23 cellular contexts compared by ENCODE assay signal in the genomic region with DNA sequence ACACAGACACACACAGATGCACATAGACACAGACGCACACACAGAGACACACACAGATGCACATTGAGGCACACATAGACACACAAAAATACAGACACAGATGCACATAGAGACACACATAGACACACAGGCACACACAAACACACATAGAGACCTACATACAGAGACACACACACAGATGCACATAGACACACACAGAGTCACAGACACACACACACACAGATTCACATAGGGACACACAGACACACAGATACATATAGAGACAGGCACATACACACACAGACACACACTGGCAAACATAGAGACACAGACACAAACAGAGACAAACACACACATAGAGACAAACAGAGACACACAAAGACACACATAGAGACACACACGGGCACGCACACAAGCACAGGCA. TPM values are rescaled to one million over a fixed set of nuclear protein-coding genes. Genes with fewer than 3 reads are reported as not detected.
DNase-seq lines count a peak whose midpoint lies in the region; ATAC-seq, FAIRE-seq and TF ChIP-seq lines count a peak whose summit lies in the region.
"Had no signal": no experiment of that assay in that cellular context is flagged by ENCODE, and none has a peak within 500 bp of the region (broad histone marks: within the 10 kb centered on the region; RNA-seq: fewer than 3 reads in every experiment).

No MANE protein-coding gene starts in this region.

- TF ChIP-seq POLR2A in HepG2 (IDR thresholded peaks at IDR 0.05; ENCODE audit: insufficient read depth in 1 of 2, low read depth in 2 of 2, low read length in 2 of 2) (no peak), right lobe of liver (IDR thresholded peaks at IDR 0.05) (no peak)

- 42% methylated on average over 3 of the region's 3 CpGs for WGBS in HepG2 (ENCODE audit: low lambda C conversion rate)
- 90% methylated on average over 2 of the region's 3 CpGs for WGBS in right lobe of liver (ENCODE audit: insufficient coverage, low coverage, low lambda C conversion rate, missing lambda C conversion rate)

- BruUV-seq in HepG2 (replicated peaks; lab: Mats Ljungman, UMichigan), result no TSS peak

- TF ChIP-seq CTCF in HepG2 (CRISPR knock-in tag; IDR thresholded peaks at IDR 0.05) (no peak), right lobe of liver (IDR thresholded peaks at IDR 0.05) (no peak), RWPE1 (conservative IDR thresholded peaks at IDR 0.05; ENCODE audit: low read depth) (no peak), lower lobe of right lung (IDR thresholded peaks at IDR 0.05) (no peak)

- H3K27me3 ChIP-seq in HepG2 (ENCODE audit: control insufficient read depth in 1 of 2, insufficient read depth in 2 of 2, low read length in 2 of 2), result peaks cover 1 to 12% of the 10 kb centered on the region in 2 experiments; a peak in 4 of 5 replicates
- no peaks in the 10 kb centered on the region for H3K27me3 ChIP-seq in right lobe of liver
- no peaks in the 10 kb centered on the region for H3K27me3 ChIP-seq in lower lobe of right lung (ENCODE audit: low read depth)

- no peaks in the 10 kb centered on the region for H3K79me2 ChIP-seq in HepG2 (ENCODE audit: insufficient read depth, low read length)

- no peak for TF ChIP-seq RAD21 in HepG2 (CRISPR knock-in tag; IDR thresholded peaks at IDR 0.05)

- H2AFZ ChIP-seq in HepG2 (ENCODE audit: low read length), result no peak overlapping the region
- H2AFZ ChIP-seq: GM23338 had no signal

- H3K9me3 ChIP-seq in HepG2 (ENCODE audit: low read length) (no peaks in the 10 kb centered on the region), right lobe of liver (no peaks in the 10 kb centered on the region), lower lobe of right lung (no peaks in the 10 kb centered on the region)
- H3K9me3 ChIP-seq: A549, Caco-2 had no signal

- H3K27ac ChIP-seq in HepG2 (ENCODE audit: extremely low read length, insufficient read depth, low read length) (no peak overlapping the region), right lobe of liver (no peak overlapping the region), RWPE1 (peak overlapping the region; percentile 52; the same call in 1 of the 2 replicates), lower lobe of right lung (no peak overlapping the region)
- H3K27ac ChIP-seq: 22Rv1, A549, C4-2B had no signal

- no peaks in the 10 kb centered on the region for H4K20me1 ChIP-seq in HepG2 (ENCODE audit: insufficient read depth, low read length)

- DNase-seq in HepG2 (ENCODE audit: low spot score) (no peak), right lobe of liver (no peak), RWPE1 (ENCODE audit: low spot score) (no peak), lower lobe of right lung (no peak)
- DNase-seq: CD4-positive, alpha-beta T cell; Kasumi-1; KG1 had no signal

- H3K4me1 ChIP-seq in HepG2 (ENCODE audit: insufficient read depth, low read length) (peaks cover 19% of the 10 kb centered on the region), right lobe of liver (no peaks in the 10 kb centered on the region), lower lobe of right lung (no peaks in the 10 kb centered on the region)
- H3K4me1 ChIP-seq: A549 had no signal

- FAIRE-seq in HepG2 (lab: Jason Lieb, UNC), result no peak
- FAIRE-seq: A549, D721Med, G401.6, GM12891, GM18507 had no signal

- POLR2A ChIA-PET in HepG2 (lab: Yijun Ruan, JAX), result interaction anchor here (1.1 kb wide), 1 partner anchor 39 kb away, joined by 9 read pairs; a partner anchor contains a TSS
- POLR2A ChIA-PET in RWPE1 (lab: Yijun Ruan, JAX; ENCODE audit: low non-redundant PET), result no interaction called here

- H3K36me3 ChIP-seq in HepG2 (replicated peaks in 1 of 2; ENCODE audit: control insufficient read depth in 1 of 2, insufficient read depth in 2 of 2, low read length in 2 of 2) (no peaks in the 10 kb centered on the region), right lobe of liver (no peaks in the 10 kb centered on the region), lower lobe of right lung (no peaks in the 10 kb centered on the region)

- ATAC-seq in HepG2 (peak; percentile 33), right lobe of liver (no peak), lower lobe of right lung (peak; percentile 13 to 14), HG03565 (IDR thresholded peaks at IDR 0.05; ENCODE audit: unreplicated experiment) (no peak), HG03469 (IDR thresholded peaks at IDR 0.05; ENCODE audit: unreplicated experiment) (no peak), GM18873 (IDR thresholded peaks at IDR 0.05; ENCODE audit: low FRiP score, unreplicated experiment) (no peak)

- intact Hi-C loops in HepG2 (cut with micrococcal nuclease; ENCODE audit: unreplicated experiment), result no loop called here
- intact Hi-C loops in right lobe of liver (cut with DNase I), result no loop called here
- intact Hi-C loops in lower lobe of right lung (cut with DNase I), result no loop called here

- in situ Hi-C loops in HepG2 (cut with HindIII; ENCODE audit: extremely low pct_ligation_motif_present, low pct_unique_long_range_greater_than_20kb), result no loop called here

- CTCF ChIA-PET in HepG2 (lab: Yijun Ruan, JAX; ENCODE audit: low intra/inter-chr PET ratio, low total read pairs), result no interaction called here
- CTCF ChIA-PET in RWPE1 (lab: Yijun Ruan, JAX), result no interaction called here

- H3K4me2 ChIP-seq in HepG2 (ENCODE audit: low read depth, low read length), result no peak overlapping the region
- H3K4me2 ChIP-seq: A549, GM23338 had no signal

- TF ChIP-seq EP300 in HepG2 (IDR thresholded peaks at IDR 0.05; ENCODE audit: low read depth in 2 of 2, low read length in 2 of 2) (no peak), HepG2 (CRISPR knock-in tag; IDR thresholded peaks at IDR 0.05; ENCODE audit: borderline replicate concordance) (no peak)

- H3K9ac ChIP-seq in HepG2 (ENCODE audit: insufficient read depth, low read depth, low read length), result no peak overlapping the region; the same call in 1 of the 2 replicates

- H3K4me3 ChIP-seq in HepG2 (replicated peaks in 1 of 3; ENCODE audit: insufficient read depth in 1 of 3, low read depth in 2 of 3, low read length in 3 of 3) (no peak overlapping the region), right lobe of liver (no peak overlapping the region), lower lobe of right lung (no peak overlapping the region)
- H3K4me3 ChIP-seq: A549, GM23338 had no signal

RNA-seq across cellular contexts. Expression of a gene that starts 9.9 kb away (rescaled TPM):
- total RNA-seq in HepG2 (2016; rRNA removed; fragmentation: Illumina TruSeq; extraction: Trizol) (0.13 TPM in 1 of 2 replicates, not detected in the other), right lobe of liver (100 to 1,000 TPM in 2 of 6 experiments, 10 to 100 TPM in 4; 39.5 to 146 (median 68.5) TPM), lower lobe of right lung (not detected)
- not detected in 2 replicates for total RNA-seq in HepG2 (2016; cell fraction: cytosol; rRNA removed; fragmentation: Illumina TruSeq; extraction: Trizol; ENCODE audit: low read depth)
- 0.15 TPM in 1 of 2 replicates, not detected in the other for total RNA-seq in HepG2 (2016; cell fraction: insoluble cytoplasmic fraction; rRNA removed; fragmentation: Illumina TruSeq; extraction: Trizol)
- total RNA-seq in HepG2 (2016; cell fraction: membrane; rRNA removed; fragmentation: Illumina TruSeq; extraction: Trizol), result not detected in 2 replicates
- total RNA-seq in HepG2 (2016; cell fraction: nucleus; rRNA removed; fragmentation: Illumina TruSeq; extraction: Trizol), result 0.31 TPM in 1 of 2 replicates, not detected in the other
- 0.04 and 0.27 TPM in 2 replicates for polyA plus RNA-seq in HepG2 (2011; rRNA removed)
- polyA plus RNA-seq in HepG2 (2011; cell fraction: cytosol; rRNA removed), result 0.10 and 0.12 TPM in 2 replicates
- 4.7 and 5.5 TPM in 2 replicates for polyA plus RNA-seq in HepG2 (2011; cell fraction: nucleus; rRNA removed)
- 0.07 and 0.27 TPM in 2 replicates for polyA plus RNA-seq in HepG2 (2012)
- polyA plus RNA-seq in HepG2 (2016; cell fraction: cytosol; fragmentation: Illumina TruSeq; extraction: Trizol; ENCODE audit: low read depth), result not detected in 2 replicates
- not detected in 2 replicates for polyA plus RNA-seq in HepG2 (2016; cell fraction: insoluble cytoplasmic fraction; fragmentation: Illumina TruSeq; extraction: Trizol; ENCODE audit: low read depth)
- polyA plus RNA-seq in HepG2 (2016; cell fraction: membrane; fragmentation: Illumina TruSeq; extraction: Trizol; ENCODE audit: low read depth), result not detected in 2 replicates
- 0.31 and 0.60 TPM in 2 replicates for polyA plus RNA-seq in HepG2 (2016; cell fraction: nucleus; fragmentation: Illumina TruSeq; extraction: Trizol; ENCODE audit: insufficient read depth, low read depth)
- 0.14 and 0.26 TPM in 2 replicates for polyA minus RNA-seq in HepG2 (2011; rRNA and poly(A)+ RNA removed; ENCODE audit: low replicate concordance)
- polyA minus RNA-seq in HepG2 (2011; cell fraction: cytosol; rRNA and poly(A)+ RNA removed), result not detected in 2 replicates
- 0.52 and 0.87 TPM in 2 replicates for polyA minus RNA-seq in HepG2 (2011; cell fraction: nucleus; rRNA and poly(A)+ RNA removed)
- total RNA-seq: CD4-positive, alpha-beta T cell; HT1080 had no signal
- polyA plus RNA-seq: BJ, IgD-negative memory B cell had no signal

RNA-seq across cellular contexts. Expression of a gene that starts 39.0 kb away (rescaled TPM):
- 76.1 and 84.9 TPM in 2 replicates for total RNA-seq in HepG2 (2016; rRNA removed; fragmentation: Illumina TruSeq; extraction: Trizol)
- total RNA-seq in HepG2 (2016; cell fraction: cytosol; rRNA removed; fragmentation: Illumina TruSeq; extraction: Trizol; ENCODE audit: low read depth), result 74.8 and 93.7 TPM in 2 replicates
- total RNA-seq in HepG2 (2016; cell fraction: insoluble cytoplasmic fraction; rRNA removed; fragmentation: Illumina TruSeq; extraction: Trizol), result 73.6 and 90.1 TPM in 2 replicates
- 97.9 and 116 TPM in 2 replicates for total RNA-seq in HepG2 (2016; cell fraction: membrane; rRNA removed; fragmentation: Illumina TruSeq; extraction: Trizol)
- 29.3 and 32.8 TPM in 2 replicates for total RNA-seq in HepG2 (2016; cell fraction: nucleus; rRNA removed; fragmentation: Illumina TruSeq; extraction: Trizol)
- polyA plus RNA-seq in HepG2 (2011; rRNA removed), result 79.7 and 113 TPM in 2 replicates
- polyA plus RNA-seq in HepG2 (2011; cell fraction: cytosol; rRNA removed), result 95.7 and 150 TPM in 2 replicates
- polyA plus RNA-seq in HepG2 (2011; cell fraction: nucleus; rRNA removed), result 122 and 140 TPM in 2 replicates
- polyA plus RNA-seq in HepG2 (2012), result 44.7 and 56.7 TPM in 2 replicates
- polyA plus RNA-seq in HepG2 (2016; cell fraction: cytosol; fragmentation: Illumina TruSeq; extraction: Trizol; ENCODE audit: low read depth), result 77.4 and 92.8 TPM in 2 replicates
- 75.3 and 82.0 TPM in 2 replicates for polyA plus RNA-seq in HepG2 (2016; cell fraction: insoluble cytoplasmic fraction; fragmentation: Illumina TruSeq; extraction: Trizol; ENCODE audit: low read depth)
- polyA plus RNA-seq in HepG2 (2016; cell fraction: membrane; fragmentation: Illumina TruSeq; extraction: Trizol; ENCODE audit: low read depth), result 86.8 and 108 TPM in 2 replicates
- polyA plus RNA-seq in HepG2 (2016; cell fraction: nucleus; fragmentation: Illumina TruSeq; extraction: Trizol; ENCODE audit: insufficient read depth, low read depth), result 63.7 and 68.1 TPM in 2 replicates
- 1.6 and 50.7 TPM in 2 replicates for polyA minus RNA-seq in HepG2 (2011; rRNA and poly(A)+ RNA removed; ENCODE audit: low replicate concordance)
- 39.9 and 44.0 TPM in 2 replicates for polyA minus RNA-seq in HepG2 (2011; cell fraction: cytosol; rRNA and poly(A)+ RNA removed)
- 12.4 and 13.7 TPM in 2 replicates for polyA minus RNA-seq in HepG2 (2011; cell fraction: nucleus; rRNA and poly(A)+ RNA removed)
- 10 to 100 TPM; 19.0 to 32.6 (median 25.7) TPM for total RNA-seq in right lobe of liver
- 69.2 TPM for total RNA-seq in lower lobe of right lung

RNA-seq across cellular contexts. Expression of a gene that starts 40.8 kb away (rescaled TPM):
- 0.69 and 1.00 TPM in 2 replicates for total RNA-seq in HepG2 (2016; rRNA removed; fragmentation: Illumina TruSeq; extraction: Trizol)
- total RNA-seq in HepG2 (2016; cell fraction: cytosol; rRNA removed; fragmentation: Illumina TruSeq; extraction: Trizol; ENCODE audit: low read depth), result 0.71 and 2.3 TPM in 2 replicates
- 1.3 TPM in 1 of 2 replicates, not detected in the other for total RNA-seq in HepG2 (2016; cell fraction: insoluble cytoplasmic fraction; rRNA removed; fragmentation: Illumina TruSeq; extraction: Trizol)
- total RNA-seq in HepG2 (2016; cell fraction: membrane; rRNA removed; fragmentation: Illumina TruSeq; extraction: Trizol), result 1.00 and 1.2 TPM in 2 replicates
- total RNA-seq in HepG2 (2016; cell fraction: nucleus; rRNA removed; fragmentation: Illumina TruSeq; extraction: Trizol), result 0.91 and 1.8 TPM in 2 replicates
- polyA plus RNA-seq in HepG2 (2011; rRNA removed), result 0.17 and 0.33 TPM in 2 replicates
- 0.55 and 1.1 TPM in 2 replicates for polyA plus RNA-seq in HepG2 (2011; cell fraction: cytosol; rRNA removed)
- 1.6 and 2.8 TPM in 2 replicates for polyA plus RNA-seq in HepG2 (2011; cell fraction: nucleus; rRNA removed)
- polyA plus RNA-seq in HepG2 (2012), result 0.34 and 0.52 TPM in 2 replicates
- polyA plus RNA-seq in HepG2 (2016; cell fraction: cytosol; fragmentation: Illumina TruSeq; extraction: Trizol; ENCODE audit: low read depth), result 0.57 and 1.0 TPM in 2 replicates
- 1.7 TPM in 1 of 2 replicates, not detected in the other for polyA plus RNA-seq in HepG2 (2016; cell fraction: insoluble cytoplasmic fraction; fragmentation: Illumina TruSeq; extraction: Trizol; ENCODE audit: low read depth)
- 0.56 TPM in 1 of 2 replicates, not detected in the other for polyA plus RNA-seq in HepG2 (2016; cell fraction: membrane; fragmentation: Illumina TruSeq; extraction: Trizol; ENCODE audit: low read depth)
- polyA plus RNA-seq in HepG2 (2016; cell fraction: nucleus; fragmentation: Illumina TruSeq; extraction: Trizol; ENCODE audit: insufficient read depth, low read depth), result 2.1 TPM in 1 of 2 replicates, not detected in the other
- polyA minus RNA-seq in HepG2 (2011; rRNA and poly(A)+ RNA removed; ENCODE audit: low replicate concordance), result 0.09 and 0.88 TPM in 2 replicates
- polyA minus RNA-seq in HepG2 (2011; cell fraction: cytosol; rRNA and poly(A)+ RNA removed), result not detected in 2 replicates
- polyA minus RNA-seq in HepG2 (2011; cell fraction: nucleus; rRNA and poly(A)+ RNA removed), result 1.9 TPM in 1 of 2 replicates, not detected in the other
- total RNA-seq in right lobe of liver, result under 1 TPM in 3 of 6 experiments, not detected in 3; 0.27 to 0.62 (median 0.40) TPM
- not detected for total RNA-seq in lower lobe of right lung
- total RNA-seq: CD4-positive, alpha-beta T cell; GM23338; H7 had no signal
- polyA plus RNA-seq: BJ, IgD-negative memory B cell had no signal

Comparison
In these comparisons a context has a peak if more than half of its experiments do, and no peak if none do; other contexts are left out.
1. ATAC-seq: peak in HepG2 (single experiment) and lower lobe of right lung (2 of 2); none in right lobe of liver (0 of 4), HG03565 (single experiment), HG03469 (single experiment) and GM18873 (single experiment).
2. RNA of a gene that starts 9.9 kb away (total RNA-seq): 39.5 to 146 TPM in right lobe of liver; 0.13 to 0.31 TPM in HepG2 and not detected in lower lobe of right lung (single experiment); every median in the first group is over 10 times any median in the second.